In the genomic region with DNA sequence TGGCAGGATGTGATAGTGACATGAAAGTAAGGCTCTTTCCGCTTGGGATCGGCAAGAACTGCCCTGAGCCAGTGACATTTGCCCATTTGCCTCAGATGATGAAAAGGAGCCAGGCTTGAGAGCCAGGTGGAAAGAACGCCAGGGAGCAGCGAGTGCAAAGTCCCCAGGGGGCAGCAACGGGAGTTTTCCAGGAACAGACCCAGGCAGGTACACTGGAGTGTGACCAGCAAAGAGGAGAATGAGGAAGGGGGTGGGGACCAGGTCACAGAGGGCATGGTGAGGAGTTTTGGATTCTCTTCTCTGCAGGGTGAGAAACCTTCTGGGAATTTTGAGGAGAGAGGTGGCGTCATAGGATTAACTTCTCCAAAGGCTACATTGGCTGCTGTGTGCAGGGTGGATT, we compare ENCODE assay signal across 1 cellular context.
TF ChIP-seq lines count a peak whose summit lies in the region.

No MANE protein-coding gene starts in this region.

TF ChIP-seq in HepG2, 621 proteins besides CTCF, POLR2A, EP300 and RAD21 (continued from another document):
- TF ChIP-seq, protein P1, sequence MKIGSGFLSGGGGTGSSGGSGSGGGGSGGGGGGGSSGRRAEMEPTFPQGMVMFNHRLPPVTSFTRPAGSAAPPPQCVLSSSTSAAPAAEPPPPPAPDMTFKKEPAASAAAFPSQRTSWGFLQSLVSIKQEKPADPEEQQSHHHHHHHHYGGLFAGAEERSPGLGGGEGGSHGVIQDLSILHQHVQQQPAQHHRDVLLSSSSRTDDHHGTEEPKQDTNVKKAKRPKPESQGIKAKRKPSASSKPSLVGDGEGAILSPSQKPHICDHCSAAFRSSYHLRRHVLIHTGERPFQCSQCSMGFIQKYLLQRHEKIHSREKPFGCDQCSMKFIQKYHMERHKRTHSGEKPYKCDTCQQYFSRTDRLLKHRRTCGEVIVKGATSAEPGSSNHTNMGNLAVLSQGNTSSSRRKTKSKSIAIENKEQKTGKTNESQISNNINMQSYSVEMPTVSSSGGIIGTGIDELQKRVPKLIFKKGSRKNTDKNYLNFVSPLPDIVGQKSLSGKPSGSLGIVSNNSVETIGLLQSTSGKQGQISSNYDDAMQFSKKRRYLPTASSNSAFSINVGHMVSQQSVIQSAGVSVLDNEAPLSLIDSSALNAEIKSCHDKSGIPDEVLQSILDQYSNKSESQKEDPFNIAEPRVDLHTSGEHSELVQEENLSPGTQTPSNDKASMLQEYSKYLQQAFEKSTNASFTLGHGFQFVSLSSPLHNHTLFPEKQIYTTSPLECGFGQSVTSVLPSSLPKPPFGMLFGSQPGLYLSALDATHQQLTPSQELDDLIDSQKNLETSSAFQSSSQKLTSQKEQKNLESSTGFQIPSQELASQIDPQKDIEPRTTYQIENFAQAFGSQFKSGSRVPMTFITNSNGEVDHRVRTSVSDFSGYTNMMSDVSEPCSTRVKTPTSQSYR (CRISPR knock-in tag; IDR thresholded peaks at IDR 0.05; ENCODE audit: borderline replicate concordance) = peak; percentile 39; the same call in 1 of the 2 replicates
- TF ChIP-seq BCL6 (CRISPR knock-in tag; IDR thresholded peaks at IDR 0.05) = peak; percentile 93
- TF ChIP-seq ZNF550 (CRISPR knock-in tag; IDR thresholded peaks at IDR 0.05; ENCODE audit: borderline replicate concordance) = no peak
- no peak for TF ChIP-seq NCOR1 (IDR thresholded peaks at IDR 0.05; ENCODE audit: borderline replicate concordance, low read length)
- no peak for TF ChIP-seq JUND (CRISPR knock-in tag; IDR thresholded peaks at IDR 0.05)
- TF ChIP-seq TBP (CRISPR knock-in tag; IDR thresholded peaks at IDR 0.05) = no peak
- TF ChIP-seq HDAC2 (CRISPR knock-in tag; IDR thresholded peaks at IDR 0.05) = 0 out of 2 replicates have a peak, but pooled peaks have one; percentile 23
- TF ChIP-seq RARA (CRISPR knock-in tag; IDR thresholded peaks at IDR 0.05) = peak; percentile 56
- no peak for TF ChIP-seq MTA3 (CRISPR knock-in tag; IDR thresholded peaks at IDR 0.05)
- no peak for TF ChIP-seq NR3C1 (CRISPR knock-in tag; IDR thresholded peaks at IDR 0.05)
- TF ChIP-seq, protein P2, sequence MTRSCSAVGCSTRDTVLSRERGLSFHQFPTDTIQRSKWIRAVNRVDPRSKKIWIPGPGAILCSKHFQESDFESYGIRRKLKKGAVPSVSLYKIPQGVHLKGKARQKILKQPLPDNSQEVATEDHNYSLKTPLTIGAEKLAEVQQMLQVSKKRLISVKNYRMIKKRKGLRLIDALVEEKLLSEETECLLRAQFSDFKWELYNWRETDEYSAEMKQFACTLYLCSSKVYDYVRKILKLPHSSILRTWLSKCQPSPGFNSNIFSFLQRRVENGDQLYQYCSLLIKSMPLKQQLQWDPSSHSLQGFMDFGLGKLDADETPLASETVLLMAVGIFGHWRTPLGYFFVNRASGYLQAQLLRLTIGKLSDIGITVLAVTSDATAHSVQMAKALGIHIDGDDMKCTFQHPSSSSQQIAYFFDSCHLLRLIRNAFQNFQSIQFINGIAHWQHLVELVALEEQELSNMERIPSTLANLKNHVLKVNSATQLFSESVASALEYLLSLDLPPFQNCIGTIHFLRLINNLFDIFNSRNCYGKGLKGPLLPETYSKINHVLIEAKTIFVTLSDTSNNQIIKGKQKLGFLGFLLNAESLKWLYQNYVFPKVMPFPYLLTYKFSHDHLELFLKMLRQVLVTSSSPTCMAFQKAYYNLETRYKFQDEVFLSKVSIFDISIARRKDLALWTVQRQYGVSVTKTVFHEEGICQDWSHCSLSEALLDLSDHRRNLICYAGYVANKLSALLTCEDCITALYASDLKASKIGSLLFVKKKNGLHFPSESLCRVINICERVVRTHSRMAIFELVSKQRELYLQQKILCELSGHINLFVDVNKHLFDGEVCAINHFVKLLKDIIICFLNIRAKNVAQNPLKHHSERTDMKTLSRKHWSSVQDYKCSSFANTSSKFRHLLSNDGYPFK (CRISPR knock-in tag; IDR thresholded peaks at IDR 0.05; ENCODE audit: borderline replicate concordance) = 0 out of 2 replicates have a peak, but pooled peaks have one; percentile 29
- TF ChIP-seq, protein P3, sequence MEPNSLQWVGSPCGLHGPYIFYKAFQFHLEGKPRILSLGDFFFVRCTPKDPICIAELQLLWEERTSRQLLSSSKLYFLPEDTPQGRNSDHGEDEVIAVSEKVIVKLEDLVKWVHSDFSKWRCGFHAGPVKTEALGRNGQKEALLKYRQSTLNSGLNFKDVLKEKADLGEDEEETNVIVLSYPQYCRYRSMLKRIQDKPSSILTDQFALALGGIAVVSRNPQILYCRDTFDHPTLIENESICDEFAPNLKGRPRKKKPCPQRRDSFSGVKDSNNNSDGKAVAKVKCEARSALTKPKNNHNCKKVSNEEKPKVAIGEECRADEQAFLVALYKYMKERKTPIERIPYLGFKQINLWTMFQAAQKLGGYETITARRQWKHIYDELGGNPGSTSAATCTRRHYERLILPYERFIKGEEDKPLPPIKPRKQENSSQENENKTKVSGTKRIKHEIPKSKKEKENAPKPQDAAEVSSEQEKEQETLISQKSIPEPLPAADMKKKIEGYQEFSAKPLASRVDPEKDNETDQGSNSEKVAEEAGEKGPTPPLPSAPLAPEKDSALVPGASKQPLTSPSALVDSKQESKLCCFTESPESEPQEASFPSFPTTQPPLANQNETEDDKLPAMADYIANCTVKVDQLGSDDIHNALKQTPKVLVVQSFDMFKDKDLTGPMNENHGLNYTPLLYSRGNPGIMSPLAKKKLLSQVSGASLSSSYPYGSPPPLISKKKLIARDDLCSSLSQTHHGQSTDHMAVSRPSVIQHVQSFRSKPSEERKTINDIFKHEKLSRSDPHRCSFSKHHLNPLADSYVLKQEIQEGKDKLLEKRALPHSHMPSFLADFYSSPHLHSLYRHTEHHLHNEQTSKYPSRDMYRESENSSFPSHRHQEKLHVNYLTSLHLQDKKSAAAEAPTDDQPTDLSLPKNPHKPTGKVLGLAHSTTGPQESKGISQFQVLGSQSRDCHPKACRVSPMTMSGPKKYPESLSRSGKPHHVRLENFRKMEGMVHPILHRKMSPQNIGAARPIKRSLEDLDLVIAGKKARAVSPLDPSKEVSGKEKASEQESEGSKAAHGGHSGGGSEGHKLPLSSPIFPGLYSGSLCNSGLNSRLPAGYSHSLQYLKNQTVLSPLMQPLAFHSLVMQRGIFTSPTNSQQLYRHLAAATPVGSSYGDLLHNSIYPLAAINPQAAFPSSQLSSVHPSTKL (CRISPR knock-in tag; IDR thresholded peaks at IDR 0.05) = 0 out of 2 replicates have a peak, but pooled peaks have one; percentile 21
TF ChIP-seq in HepG2: peak in this region for 34.
